ENCODE assay signal across 9 cellular contexts in genomic region chr11:79493555-79494171, GRCh38. TPM values are rescaled to one million over a fixed set of nuclear protein-coding genes. Genes with fewer than 3 reads are reported as not detected.
A peak's percentile ranks its signal among the peaks of the same experiment; 100 is the strongest.
DNase-seq lines count a peak whose midpoint lies in the region; ATAC-seq, FAIRE-seq and TF ChIP-seq lines count a peak whose summit lies in the region.
"Had no signal": no experiment of that assay in that cellular context is flagged by ENCODE, and none has a peak within 500 bp of the region (broad histone marks: within the 10 kb centered on the region; RNA-seq: fewer than 3 reads in every experiment).

No MANE protein-coding gene starts in this region.

- no peak overlapping the region for H3K4me2 ChIP-seq in neural cell (ENCODE audit: low read length)

- no peak overlapping the region for H3K27ac Mint-ChIP-seq in CD4-positive, alpha-beta T cell
- H3K27ac Mint-ChIP-seq in activated CD8-positive, alpha-beta T cell treated with anti-CD3 and anti-CD28 coated beads, Interleukin-2, amount 10 ng/mL, durations not matched to agents 7 days and 5 days: no peak overlapping the region

- H3K36me3 ChIP-seq in neural cell (ENCODE audit: insufficient read depth, low read length): no peaks in the 10 kb centered on the region

- no peak overlapping the region for H2AFZ ChIP-seq in neural cell (ENCODE audit: low read depth, low read length)

- TF ChIP-seq EP300 in neural cell (conservative IDR thresholded peaks at IDR 0.05; ENCODE audit: poor library complexity, severe bottlenecking): no peak

- POLR2A ChIA-PET in CD4-positive, alpha-beta T cell (lab: Charles Lee): interaction anchor here (0.7 kb wide), 1 partner anchor 38 kb away, joined by 3 read pairs; no protein-coding TSS in a partner anchor
- POLR2A ChIA-PET in activated CD8-positive, alpha-beta T cell treated with anti-CD3 and anti-CD28 coated beads, Interleukin-2, amount 10 ng/mL, durations not matched to agents 7 days and 5 days (lab: Charles Lee): no interaction called here

- TF ChIP-seq CTCF in CD4-positive, alpha-beta T cell (IDR thresholded peaks at IDR 0.05): peak; percentile 33
- TF ChIP-seq CTCF in fibroblast of mammary gland (conservative IDR thresholded peaks at IDR 0.05; ENCODE audit: control insufficient read depth, insufficient read depth, low read depth, low read length) (peak; percentile 94), neural cell (IDR thresholded peaks at IDR 0.05; ENCODE audit: poor library complexity, severe bottlenecking) (peak; percentile 41)

- H3K27me3 ChIP-seq in CD4-positive, alpha-beta T cell (ENCODE audit: control insufficient read depth, insufficient read depth, low read length): no peaks in the 10 kb centered on the region
- H3K27me3 ChIP-seq in neural cell (ENCODE audit: insufficient read depth, low read depth, low read length): no peaks in the 10 kb centered on the region

- no peak for TF ChIP-seq RAD21 in neural cell (conservative IDR thresholded peaks at IDR 0.05)

- H3K9me3 Mint-ChIP-seq in CD4-positive, alpha-beta T cell: no peaks in the 10 kb centered on the region
- no peaks in the 10 kb centered on the region for H3K9me3 Mint-ChIP-seq in activated CD8-positive, alpha-beta T cell treated with anti-CD3 and anti-CD28 coated beads, Interleukin-2, amount 10 ng/mL, durations not matched to agents 7 days and 5 days (ENCODE audit: insufficient read depth)

- intact Hi-C loops in CD4-positive, alpha-beta T cell (cut with DNase I, micrococcal nuclease): loop anchor here in 1 of 2 experiments (10.0 kb wide), 1 partner anchor 849 kb away; no protein-coding TSS in a partner anchor

- no peaks in the 10 kb centered on the region for H3K79me2 ChIP-seq in neural cell (replicated peaks; ENCODE audit: insufficient read depth, low read length)

- peaks cover 5% of the 10 kb centered on the region for H3K27me3 Mint-ChIP-seq in CD4-positive, alpha-beta T cell
- no peaks in the 10 kb centered on the region for H3K27me3 Mint-ChIP-seq in activated CD8-positive, alpha-beta T cell treated with anti-CD3 and anti-CD28 coated beads, Interleukin-2, amount 10 ng/mL, durations not matched to agents 7 days and 5 days (ENCODE audit: low read depth)

- peak; percentile 70 for FAIRE-seq in urothelium cell line (lab: Jason Lieb, UNC)

- no peaks in the 10 kb centered on the region for H4K20me1 ChIP-seq in neural cell (ENCODE audit: insufficient read depth)

- H3K36me3 Mint-ChIP-seq in CD4-positive, alpha-beta T cell (ENCODE audit: low read depth): no peaks in the 10 kb centered on the region
- H3K36me3 Mint-ChIP-seq in activated CD8-positive, alpha-beta T cell treated with anti-CD3 and anti-CD28 coated beads, Interleukin-2, amount 10 ng/mL, durations not matched to agents 7 days and 5 days (ENCODE audit: low read depth): no peaks in the 10 kb centered on the region

- H3K9ac ChIP-seq in neural cell (ENCODE audit: low read length): no peak overlapping the region

- peak in 4 of 10 experiments; percentile 2 to 37 (median 10) for DNase-seq in CD4-positive, alpha-beta T cell
- DNase-seq in GM19238 (ENCODE audit: insufficient read length, low spot score) (peak; percentile 53), NCI-H345 treated with DMSO at 0.1 percent for 48 hours (lab: John Stamatoyannopoulos, UW; ENCODE audit: unreplicated experiment) (peak; percentile 17), fibroblast of mammary gland (ENCODE audit: low read depth) (peak; percentile 64), urothelium cell line (ENCODE audit: low spot score) (peak; percentile 89)
- peak; percentile 54 for DNase-seq in activated CD8-positive, alpha-beta T cell treated with anti-CD3 and anti-CD28 coated beads, Interleukin-2, amount 10 ng/mL, durations not matched to agents 7 days and 5 days

- H3K9me3 ChIP-seq in CD4-positive, alpha-beta T cell (ENCODE audit: control insufficient read depth, low read length): no peaks in the 10 kb centered on the region
- no peaks in the 10 kb centered on the region for H3K9me3 ChIP-seq in neural cell (ENCODE audit: low read length)

- no peaks in the 10 kb centered on the region for H3K9me2 ChIP-seq in neural cell (ENCODE audit: insufficient read depth, low read length)

- ATAC-seq in CD4-positive, alpha-beta T cell (ENCODE audit: poor library complexity): no peak
- ATAC-seq in HG03175 (IDR thresholded peaks at IDR 0.05; ENCODE audit: unreplicated experiment): peak; percentile 86
- ATAC-seq in activated CD8-positive, alpha-beta T cell treated with anti-CD3 and anti-CD28 coated beads, Interleukin-2, amount 10 ng/mL, durations not matched to agents 7 days and 5 days: no peak

- CTCF ChIA-PET in CD4-positive, alpha-beta T cell (lab: Charles Lee): no interaction called here
- CTCF ChIA-PET in activated CD8-positive, alpha-beta T cell treated with anti-CD3 and anti-CD28 coated beads, Interleukin-2, amount 10 ng/mL, durations not matched to agents 7 days and 5 days (lab: Charles Lee): interaction anchor here (0.8 to 3.1 kb wide), 3 partner anchors 51 to 912 kb away, joined by 3 to 19 read pairs (median 3); no protein-coding TSS in a partner anchor

- H3K4me1 Mint-ChIP-seq in CD4-positive, alpha-beta T cell (ENCODE audit: low read depth): no peaks in the 10 kb centered on the region
- H3K4me1 Mint-ChIP-seq in activated CD8-positive, alpha-beta T cell treated with anti-CD3 and anti-CD28 coated beads, Interleukin-2, amount 10 ng/mL, durations not matched to agents 7 days and 5 days (ENCODE audit: low read depth): no peaks in the 10 kb centered on the region

- H3K27ac ChIP-seq in CD4-positive, alpha-beta T cell (ENCODE audit: low read depth, low read length): no peak overlapping the region
- H3K27ac ChIP-seq in neural cell (ENCODE audit: low read length): no peak overlapping the region
- H3K27ac ChIP-seq: SK-N-MC had no signal

- H3K4me3 ChIP-seq in fibroblast of mammary gland (ENCODE audit: control insufficient read depth, low read depth, low read length): no peak overlapping the region
- no peak overlapping the region for H3K4me3 ChIP-seq in neural cell (ENCODE audit: low read length)
- H3K4me3 ChIP-seq: SK-N-MC had no signal

- H3K4me3 Mint-ChIP-seq in CD4-positive, alpha-beta T cell: no peak overlapping the region
- no peak overlapping the region for H3K4me3 Mint-ChIP-seq in activated CD8-positive, alpha-beta T cell treated with anti-CD3 and anti-CD28 coated beads, Interleukin-2, amount 10 ng/mL, durations not matched to agents 7 days and 5 days

- no peaks in the 10 kb centered on the region for H3F3A ChIP-seq in neural cell (ENCODE audit: insufficient read depth, low read length, poor library complexity, severe bottlenecking)

TF ChIP-seq in neural cell, 6 proteins besides CTCF, POLR2A, EP300 and RAD21:
- TF ChIP-seq SMC3 (conservative IDR thresholded peaks at IDR 0.05; ENCODE audit: poor library complexity) (peak; percentile 44), TAF1 (IDR thresholded peaks at IDR 0.05; ENCODE audit: low read depth) (no peak)

RNA-seq across cellular contexts. Expression of gene TENM4, which starts 52.8 kb away (rescaled TPM):
- under 1 TPM; 0.22 to 0.31 TPM for total RNA-seq in CD4-positive, alpha-beta T cell
- total RNA-seq in activated CD8-positive, alpha-beta T cell treated with anti-CD3 and anti-CD28 coated beads, Interleukin-2, amount 10 ng/mL, durations not matched to agents 7 days and 5 days: not detected
- polyA plus RNA-seq in neural cell: 16.8 and 24.8 TPM in 2 replicates
- polyA minus RNA-seq in neural cell: 153 and 170 TPM in 2 replicates

Comparison
In these comparisons a context has a peak if more than half of its experiments do, and no peak if none do; other contexts are left out.
1. CTCF ChIP-seq: peak in every context shown above with its lines; median percentile 94 in fibroblast of mammary gland; 41 in neural cell; 33 in CD4-positive, alpha-beta T cell.